8 cellular contexts compared by ENCODE assay signal in the genomic region with DNA sequence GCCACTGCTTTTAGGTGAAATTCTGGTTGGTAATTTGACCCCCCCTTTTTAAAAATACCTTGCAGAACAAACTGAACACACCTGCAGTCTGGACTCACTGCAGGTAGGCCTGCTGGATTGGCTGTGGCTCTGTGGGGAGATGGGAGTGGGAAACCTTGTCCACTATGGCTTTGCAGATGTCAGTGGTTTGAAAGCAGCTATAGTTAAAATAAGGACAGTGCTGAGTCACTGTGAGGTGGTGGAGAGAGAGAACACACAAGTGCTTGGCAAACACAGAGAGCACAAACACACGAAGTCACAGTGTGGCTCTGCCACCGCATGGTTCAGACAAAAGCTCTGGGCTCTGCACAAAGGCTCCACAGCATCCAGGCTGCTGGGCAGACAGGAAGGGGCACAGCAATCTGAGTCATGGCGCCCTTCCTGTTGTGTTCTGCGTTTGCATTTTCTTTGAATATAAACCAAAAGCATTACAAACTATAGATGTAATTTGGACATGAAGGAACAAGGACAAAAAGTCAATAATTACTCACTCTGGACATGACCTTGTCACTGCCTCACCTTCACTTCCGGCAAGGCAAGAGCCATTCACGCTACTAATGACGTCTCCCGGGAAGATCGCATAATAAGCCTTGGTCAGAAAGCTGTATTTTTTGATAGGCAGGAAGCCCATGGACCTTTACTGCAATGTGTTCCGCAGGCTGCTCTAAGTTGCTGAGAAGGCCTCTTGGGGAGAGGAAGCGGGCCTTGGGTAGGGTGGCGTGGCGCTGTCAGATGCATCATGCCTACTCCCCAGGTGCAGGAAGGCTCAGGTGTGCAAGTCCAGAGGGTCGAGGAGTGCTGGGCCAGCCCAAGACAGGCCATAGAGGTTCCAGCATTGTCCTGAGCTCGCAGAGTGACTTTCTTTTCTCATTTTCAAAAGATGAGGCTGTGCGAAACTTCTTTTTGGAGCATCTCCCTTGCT.
DNase-seq lines count a peak whose midpoint lies in the region; ATAC-seq and TF ChIP-seq lines count a peak whose summit lies in the region.

No MANE protein-coding gene starts in this region.

- no peaks in the 10 kb centered on the region for H3K9me3 ChIP-seq in lower lobe of right lung

- H3K27ac ChIP-seq in brain microvascular endothelial cell (peak overlapping the region; percentile 10), lower lobe of right lung (peak overlapping the region; percentile 70)

- peak; percentile 90 to 93 for ATAC-seq in lower lobe of right lung
- no peak for ATAC-seq in HG03342 (IDR thresholded peaks at IDR 0.05; ENCODE audit: unreplicated experiment)
- ATAC-seq in GM21515 (IDR thresholded peaks at IDR 0.05; ENCODE audit: unreplicated experiment) = no peak

- intact Hi-C loops in lower lobe of right lung (cut with DNase I) = no loop called here

- H3K27me3 ChIP-seq in brain microvascular endothelial cell (replicated peaks) (no peaks in the 10 kb centered on the region), lower lobe of right lung (ENCODE audit: low read depth) (no peaks in the 10 kb centered on the region)

- TF ChIP-seq CTCF in brain microvascular endothelial cell (IDR thresholded peaks at IDR 0.05; ENCODE audit: low read depth, low read length, missing control alignments) (no peak), lower lobe of right lung (IDR thresholded peaks at IDR 0.05) (no peak)

- DNase-seq in ELR (ENCODE audit: low read depth) (peak; percentile 79), NCI-H510A treated with DMSO at 0.1 percent for 48 hours (lab: John Stamatoyannopoulos, UW) (peak; percentile 95), brain microvascular endothelial cell (peak; percentile 60), lower lobe of right lung (peak; percentile 60), NCI-H446 treated with DMSO at 0.1 percent for 48 hours (lab: John Stamatoyannopoulos, UW) (no peak), cerebellar cortex (ENCODE audit: low spot score) (no peak)

- in situ Hi-C loops in brain microvascular endothelial cell (cut with HindIII; ENCODE audit: low pct_ligation_motif_present, low sequenced_read_pairs) = no loop called here

- H3K4me3 ChIP-seq in brain microvascular endothelial cell (ENCODE audit: low read depth, low read length) (no peak overlapping the region), lower lobe of right lung (no peak overlapping the region)

- H3K36me3 ChIP-seq in brain microvascular endothelial cell (replicated peaks) = no peaks in the 10 kb centered on the region
- no peaks in the 10 kb centered on the region for H3K36me3 ChIP-seq in lower lobe of right lung

- H3K4me1 ChIP-seq in lower lobe of right lung = peaks cover 18% of the 10 kb centered on the region

Comparison
In these comparisons a context has a peak if more than half of its experiments do, and no peak if none do; other contexts are left out.
1. DNase-seq: peak in ELR (single experiment), NCI-H510A treated with DMSO at 0.1 percent for 48 hours (single experiment), brain microvascular endothelial cell (single experiment) and lower lobe of right lung (single experiment); none in NCI-H446 treated with DMSO at 0.1 percent for 48 hours (single experiment) and cerebellar cortex (single experiment).
2. ATAC-seq: peak in lower lobe of right lung (2 of 2); none in HG03342 (single experiment) and GM21515 (single experiment).